ENCODE assay signal across 8 cellular contexts in the genomic region with DNA sequence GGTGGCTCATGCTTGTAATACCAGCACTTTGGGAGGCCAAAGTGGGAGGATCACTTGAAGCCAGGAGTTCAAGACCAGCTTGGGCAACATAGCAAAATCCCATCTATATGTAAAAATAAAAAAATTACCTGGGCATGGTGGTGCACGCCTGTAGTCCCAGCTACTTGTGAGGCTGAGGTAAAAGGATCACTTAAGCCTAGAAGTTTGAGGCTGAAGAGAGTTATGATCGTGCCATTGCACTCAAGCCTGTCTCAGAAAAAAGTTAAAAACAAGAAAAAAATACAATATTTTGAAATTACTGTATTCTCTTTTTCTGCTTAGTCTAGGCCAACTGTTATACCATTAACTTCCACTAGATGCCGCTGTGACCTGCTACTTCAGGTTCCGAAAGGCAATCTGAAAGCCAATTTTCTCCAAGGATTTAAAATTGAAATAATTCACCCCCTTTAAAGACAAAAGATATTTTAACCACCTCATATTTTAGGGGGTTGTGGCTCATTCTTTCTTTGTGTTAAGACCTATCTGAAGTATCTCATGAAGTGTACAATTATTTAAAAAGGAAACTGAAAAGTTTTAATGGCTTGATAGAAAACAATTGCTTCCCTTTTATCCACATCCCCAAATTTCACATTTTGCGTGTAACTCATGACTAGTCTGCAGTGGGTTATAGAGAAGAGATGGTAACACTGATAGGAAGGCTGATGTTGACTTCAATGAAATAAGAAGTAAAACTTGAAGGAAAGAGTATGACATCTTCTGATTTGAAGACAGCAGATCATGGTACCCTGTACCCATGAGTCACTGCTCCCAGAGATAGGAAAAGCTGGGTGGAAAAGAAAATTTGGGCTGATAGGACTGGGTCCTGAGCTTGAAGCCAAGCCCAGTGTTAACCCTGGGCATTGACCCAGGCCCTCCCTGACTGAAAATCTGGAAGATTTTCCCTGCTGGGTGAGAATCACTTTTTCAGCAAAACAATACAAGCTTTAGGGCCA. TPM values are rescaled to one million over a fixed set of nuclear protein-coding genes. Genes with fewer than 3 reads are reported as not detected.
DNase-seq lines count a peak whose midpoint lies in the region; ATAC-seq and TF ChIP-seq lines count a peak whose summit lies in the region.

No MANE protein-coding gene starts in this region.

- H3K9me3 ChIP-seq in tibial artery = no peaks in the 10 kb centered on the region

- peak; percentile 97 for TF ChIP-seq CTCF in chondrocyte (IDR thresholded peaks at IDR 0.05)
- TF ChIP-seq CTCF in tibial artery (IDR thresholded peaks at IDR 0.05) = peak; percentile 84 to 86

- H3K9me3 Mint-ChIP-seq in chondrocyte (ENCODE audit: low read depth) = no peaks in the 10 kb centered on the region

- no peaks in the 10 kb centered on the region for H3K27me3 Mint-ChIP-seq in chondrocyte (ENCODE audit: low read depth)

- H3K27ac Mint-ChIP-seq in chondrocyte (ENCODE audit: unreplicated experiment) = no peak overlapping the region

- H3K4me3 Mint-ChIP-seq in chondrocyte (ENCODE audit: unreplicated experiment) = no peak overlapping the region

- no peak overlapping the region for H3K27ac ChIP-seq in tibial artery

- peaks cover 0 to 16% (median 7%) of the 10 kb centered on the region in 4 donors for H3K4me1 ChIP-seq in tibial artery

- peaks cover 0 to 2% of the 10 kb centered on the region in 2 donors for H3K27me3 ChIP-seq in tibial artery

- peak; percentile 12 for DNase-seq in DMS153 treated with DMSO at 0.1 percent for 48 hours (lab: John Stamatoyannopoulos, UW; ENCODE audit: unreplicated experiment)
- peak; percentile 40 for DNase-seq in HT-29 (ENCODE audit: low spot score)
- DNase-seq in SK-N-DZ (ENCODE audit: low spot score) = peak; percentile 20
- no peak for DNase-seq in chondrocyte (ENCODE audit: low spot score)
- peak; percentile 68 for DNase-seq in medulla oblongata (ENCODE audit: extremely low spot score)
- no peak for DNase-seq in tibial artery
- no peak for DNase-seq in UCSD-AML1 (lab: John Stamatoyannopoulos, UW; ENCODE audit: unreplicated experiment)

- intact Hi-C loops in tibial artery (cut with DNase I; ENCODE audit: low total_unique reads) = loop anchor here (5.0 kb wide), 1 partner anchor 423 kb away; no protein-coding TSS in a partner anchor

- no peak for ATAC-seq in GM21528 (IDR thresholded peaks at IDR 0.05; ENCODE audit: low FRiP score, unreplicated experiment)

- H3K36me3 Mint-ChIP-seq in chondrocyte (ENCODE audit: low read depth) = no peaks in the 10 kb centered on the region

- no peak overlapping the region for H3K4me3 ChIP-seq in tibial artery

- no peaks in the 10 kb centered on the region for H3K36me3 ChIP-seq in tibial artery

- H3K4me1 Mint-ChIP-seq in chondrocyte (ENCODE audit: low read depth) = peaks cover 22% of the 10 kb centered on the region

RNA-seq across cellular contexts. Expression of a gene that starts 24.4 kb away (rescaled TPM):
- total RNA-seq in HT-29 (2014; rRNA removed; shearing (Covaris generic)) = not detected in 2 replicates
- polyA plus RNA-seq in SK-N-DZ (2014; cell fraction: cytosol; rRNA removed) = not detected in 2 replicates
- polyA plus RNA-seq in SK-N-DZ (2014; cell fraction: nucleus; rRNA removed) = not detected in 2 replicates
- not detected in 3 replicates for total RNA-seq in chondrocyte

Comparison
In these comparisons a context has a peak if more than half of its experiments do, and no peak if none do; other contexts are left out.
1. DNase-seq: peak in DMS153 treated with DMSO at 0.1 percent for 48 hours (single experiment), HT-29 (single experiment), SK-N-DZ (single experiment) and medulla oblongata (single experiment); none in chondrocyte (single experiment), tibial artery (0 of 2) and UCSD-AML1 (single experiment).